In genomic region chr13:25046274-25046984, GRCh38 we compare ENCODE assay signal across 13 cellular contexts. TPM values are rescaled to one million over a fixed set of nuclear protein-coding genes. Genes with fewer than 3 reads are reported as not detected.
DNase-seq lines count a peak whose midpoint lies in the region; ATAC-seq and TF ChIP-seq lines count a peak whose summit lies in the region.
"Had no signal": no experiment of that assay in that cellular context is flagged by ENCODE, and none has a peak within 500 bp of the region (broad histone marks: within the 10 kb centered on the region; RNA-seq: fewer than 3 reads in every experiment).

No MANE protein-coding gene starts in this region.

- peak overlapping the region; percentile 25 to 74 (median 46) for H3K4me3 Mint-ChIP-seq in IgD-negative memory B cell
- peak overlapping the region; percentile 72 to 81 (median 80) for H3K4me3 Mint-ChIP-seq in nephron

- H3K9me3 Mint-ChIP-seq in IgD-negative memory B cell, result peaks cover 3 to 17% (median 17%) of the 10 kb centered on the region in 3 donors
- H3K9me3 Mint-ChIP-seq in nephron, result peaks cover 20% of the 10 kb centered on the region

- H3K9me3 ChIP-seq in AG04450 (ENCODE audit: control insufficient read depth, insufficient read depth, low read length), result no peaks in the 10 kb centered on the region; the same call in 1 of the 2 replicates

- peaks cover 2 to 8% (median 5%) of the 10 kb centered on the region in 3 donors for H3K4me1 Mint-ChIP-seq in IgD-negative memory B cell
- H3K4me1 Mint-ChIP-seq in nephron, result no peaks in the 10 kb centered on the region

- peak overlapping the region; percentile 49; the same call in 1 of the 2 replicates for H3K4me3 ChIP-seq in AG04450 (ENCODE audit: low read depth, low read length)
- peak overlapping the region; percentile 33 for H3K4me3 ChIP-seq in epithelial cell of proximal tubule (ENCODE audit: low read depth, low read length)

- POLR2A ChIA-PET in AG04450 (lab: Yijun Ruan, JAX), result no interaction called here

- DNase-seq in AG04450 (ENCODE audit: low read depth, low spot score) (no peak), epithelial cell of proximal tubule (ENCODE audit: low read depth) (no peak), occipital lobe (lab: John Stamatoyannopoulos, UW) (no peak)
- DNase-seq in activated CD4-positive, alpha-beta T cell treated with anti-CD3 and anti-CD28 coated beads, Interleukin-2, amount 50 U/mL, for 4 hours, result no peak
- DNase-seq: activated effector memory CD4-positive, alpha-beta T cell treated with Interleukin-2 at 50 U/mL for 16 hours; DND-41; NCI-H1694; small intestine had no signal

- CTCF ChIA-PET in AG04450 (lab: Charles Lee), result no interaction called here

- H3K27me3 Mint-ChIP-seq in IgD-negative memory B cell (peaks cover 49% of the 10 kb centered on the region), nephron (ENCODE audit: low read depth) (peaks cover 85% of the 10 kb centered on the region)

- peaks cover 5% of the 10 kb centered on the region for H3K36me3 Mint-ChIP-seq in IgD-negative memory B cell
- no peaks in the 10 kb centered on the region for H3K36me3 Mint-ChIP-seq in nephron (ENCODE audit: low read depth)

- H3K27ac Mint-ChIP-seq in IgD-negative memory B cell (no peak overlapping the region), nephron (no peak overlapping the region)

- H3K27ac ChIP-seq in AG04450 (ENCODE audit: low read depth, low read length), result no peak overlapping the region
- H3K27ac ChIP-seq: upper lobe of left lung had no signal

- ATAC-seq in GM21825 (IDR thresholded peaks at IDR 0.05; ENCODE audit: unreplicated experiment) (no peak), GM18498 (IDR thresholded peaks at IDR 0.05; ENCODE audit: unreplicated experiment) (no peak)

- TF ChIP-seq CTCF in AG04450 (IDR thresholded peaks at IDR 0.05; ENCODE audit: low read depth, low read length) (no peak), epithelial cell of proximal tubule (conservative IDR thresholded peaks at IDR 0.05; ENCODE audit: low read depth, low read length) (no peak), nephron (IDR thresholded peaks at IDR 0.05; ENCODE audit: unreplicated experiment in 3 of 3) (peak in 1 of 3 experiments; percentile 7)

- peaks cover 22% of the 10 kb centered on the region for H3K27me3 ChIP-seq in AG04450 (ENCODE audit: control insufficient read depth, insufficient read depth, low read length)

RNA-seq across cellular contexts. Expression of gene PABPC3, which starts 49.5 kb away (rescaled TPM):
- polyA plus RNA-seq in AG04450 (2011; rRNA removed) (0.36 and 0.50 TPM in 2 replicates), IgD-negative memory B cell (0.10 TPM)
- polyA minus RNA-seq in AG04450 (2011; rRNA and poly(A)+ RNA removed), result 0.09 and 0.17 TPM in 2 replicates
- total RNA-seq in epithelial cell of proximal tubule (0.14 and 0.23 TPM in 2 replicates), occipital lobe (not detected)
